ENCODE assay signal across 14 cellular contexts in the genomic region with DNA sequence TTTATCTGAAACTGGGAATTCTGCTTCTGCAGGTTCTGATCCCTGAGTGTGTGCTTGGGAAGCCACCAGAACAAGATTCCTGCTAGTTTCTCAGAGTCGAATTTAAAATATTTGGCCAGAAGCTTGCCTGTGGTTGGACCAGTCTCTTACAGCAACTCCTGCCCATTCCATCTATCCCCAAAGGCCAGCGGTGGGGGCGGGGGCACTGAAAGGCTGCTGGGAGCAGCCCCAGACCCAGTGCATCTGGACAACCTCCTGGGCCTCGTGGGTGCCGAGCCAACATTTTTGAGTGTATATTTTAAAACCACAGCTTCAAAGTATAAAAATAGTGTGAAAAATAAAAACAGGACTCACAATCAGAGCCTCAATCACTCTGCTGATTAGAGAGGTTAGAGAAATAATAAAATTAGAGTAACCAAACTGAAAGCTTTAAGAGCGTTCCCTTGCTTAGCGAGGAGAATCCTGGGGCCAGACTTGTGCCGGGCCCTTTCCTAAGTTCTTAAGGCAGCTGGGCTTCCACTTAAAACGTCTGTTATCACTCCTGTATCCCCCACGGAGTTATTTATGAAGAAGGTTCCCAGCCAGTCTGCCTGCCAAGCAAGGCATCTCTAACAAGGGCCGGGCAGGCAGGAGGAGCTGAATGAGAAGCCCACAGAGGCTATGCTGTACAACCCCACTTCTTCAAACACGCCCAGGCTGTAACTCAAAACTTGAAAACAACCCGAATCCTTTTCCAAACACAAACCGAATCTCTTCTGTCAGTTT. TPM values are rescaled to one million over a fixed set of nuclear protein-coding genes. Genes with fewer than 3 reads are reported as not detected.
DNase-seq lines count a peak whose midpoint lies in the region; ATAC-seq and TF ChIP-seq lines count a peak whose summit lies in the region.
"Had no signal": no experiment of that assay in that cellular context is flagged by ENCODE, and none has a peak within 500 bp of the region (broad histone marks: within the 10 kb centered on the region; RNA-seq: fewer than 3 reads in every experiment).

No MANE protein-coding gene starts in this region.

- intact Hi-C loops in testis (cut with DNase I; ENCODE audit: low total_unique reads): no loop called here

- WGBS in testis, 2 donors: 49 to 53% methylated on average over 14 of the region's 14 CpGs

- ATAC-seq in HG02571 (IDR thresholded peaks at IDR 0.05; ENCODE audit: unreplicated experiment): no peak

- H3K4me3 ChIP-seq in adipocyte (ENCODE audit: low read length): peak overlapping the region; percentile 46
- no peak overlapping the region for H3K4me3 ChIP-seq in testis
- H3K4me3 ChIP-seq: SJCRH30 had no signal

- no peak for TF ChIP-seq POLR2A in testis (IDR thresholded peaks at IDR 0.05)

- H3K27ac ChIP-seq in testis: peak overlapping the region; percentile 2 to 76
- H3K27ac ChIP-seq: SJCRH30 had no signal

- H3K9me3 ChIP-seq in adipocyte (ENCODE audit: control insufficient read depth, low read length): no peaks in the 10 kb centered on the region
- H3K9me3 ChIP-seq in testis: no peaks in the 10 kb centered on the region
- H3K9me3 ChIP-seq: SJCRH30 had no signal

- H3K9ac ChIP-seq in adipocyte (ENCODE audit: low read length): peak overlapping the region; percentile 59

- no peak for TF ChIP-seq CTCF in testis (IDR thresholded peaks at IDR 0.05)

- no peaks in the 10 kb centered on the region for H3K27me3 ChIP-seq in adipocyte (replicated peaks; ENCODE audit: control insufficient read depth, insufficient read depth, low read length)
- H3K27me3 ChIP-seq in testis: no peaks in the 10 kb centered on the region
- H3K27me3 ChIP-seq: SJCRH30 had no signal

- H3K4me1 ChIP-seq in adipocyte (ENCODE audit: control insufficient read depth, insufficient read depth, low read length) (peaks cover 50% of the 10 kb centered on the region), testis (peaks cover 28% of the 10 kb centered on the region)

- no peaks in the 10 kb centered on the region for H3K36me3 ChIP-seq in adipocyte (ENCODE audit: control insufficient read depth, insufficient read depth, low read length, severe bottlenecking)
- H3K36me3 ChIP-seq in testis (ENCODE audit: low read depth, missing control alignments): no peaks in the 10 kb centered on the region
- H3K36me3 ChIP-seq: SJCRH30 had no signal

- peak; percentile 50 for DNase-seq in adipocyte (ENCODE audit: low read depth)
- DNase-seq in fibroblast of peridontal ligament (ENCODE audit: extremely low read depth): peak; percentile 88
- peak; percentile 63 for DNase-seq in myocyte (ENCODE audit: low read depth)
- DNase-seq in testis: no peak
- DNase-seq in amniotic stem cell (lab: John Stamatoyannopoulos, UW): no peak
- DNase-seq in stimulated activated CD8-positive, alpha-beta memory T cell treated with anti-CD3 and anti-CD28 coated beads, Interleukin-4, amount 100 ng/mL, for 48 hours: no peak
- no peak for DNase-seq in activated gamma-delta T cell treated with Interleukin-2 at 50 U/mL for 16 hours
- DNase-seq: activated B cell treated with CpG ODN at 0.5 μM for 24 hours; activated T-cell treated with anti-CD3 and anti-CD28 coated beads, Interleukin-2, amount 50 U/mL, for 1 hour; central memory CD4-positive, alpha-beta T cell; NCI-H1092; NCI-H69; SJCRH30 had no signal

RNA-seq across cellular contexts. Expression of a gene that starts 38.8 kb away (rescaled TPM):
- 6.1 and 6.2 TPM in 2 replicates for total RNA-seq in myocyte
- 10.3 TPM for polyA plus RNA-seq in myocyte (2012)
- total RNA-seq in testis: 10 to 100 TPM; 35.7 to 54.4 TPM
- polyA plus RNA-seq in testis (ENCODE audit: insufficient read depth, low read depth, low replicate concordance): 45.4 TPM

Comparison
In these comparisons a context has a peak if more than half of its experiments do, and no peak if none do; other contexts are left out.
1. DNase-seq: peak in adipocyte (single experiment), fibroblast of peridontal ligament (single experiment) and myocyte (single experiment); none in testis (single experiment), amniotic stem cell (single experiment), stimulated activated CD8-positive, alpha-beta memory T cell treated with anti-CD3 and anti-CD28 coated beads, Interleukin-4, amount 100 ng/mL, for 48 hours (single experiment) and activated gamma-delta T cell treated with Interleukin-2 at 50 U/mL for 16 hours (single experiment).